In genomic region chr2:222869252-222869560, GRCh38 we compare ENCODE assay signal across 32 cellular contexts. TPM values are rescaled to one million over a fixed set of nuclear protein-coding genes. Genes with fewer than 3 reads are reported as not detected.
DNase-seq lines count a peak whose midpoint lies in the region; ATAC-seq and TF ChIP-seq lines count a peak whose summit lies in the region.
"Had no signal": no experiment of that assay in that cellular context is flagged by ENCODE, and none has a peak within 500 bp of the region (broad histone marks: within the 10 kb centered on the region; RNA-seq: fewer than 3 reads in every experiment).

No MANE protein-coding gene starts in this region.

- no peak overlapping the region for H2BK5ac ChIP-seq in trophoblast cell (ENCODE audit: low read depth, low read length, poor library complexity)

- no peaks in the 10 kb centered on the region for H3K27me3 ChIP-seq in trophoblast cell (ENCODE audit: insufficient read depth, low read length)
- H3K27me3 ChIP-seq in ascending aorta, result no peaks in the 10 kb centered on the region
- no peaks in the 10 kb centered on the region for H3K27me3 ChIP-seq in CD8-positive, alpha-beta T cell (ENCODE audit: insufficient read depth, low read length)
- H3K27me3 ChIP-seq: gastroesophageal sphincter, MG63 had no signal

- no peak overlapping the region for H2AFZ ChIP-seq in trophoblast cell (ENCODE audit: insufficient read depth, low read length, poor library complexity)

- no peak for TF ChIP-seq CTCF in ascending aorta (IDR thresholded peaks at IDR 0.05)
- no peak for TF ChIP-seq CTCF in CD8-positive, alpha-beta T cell (IDR thresholded peaks at IDR 0.05)

- H3K27ac ChIP-seq in trophoblast cell (ENCODE audit: low read depth, low read length), result no peak overlapping the region
- no peak overlapping the region for H3K27ac ChIP-seq in ascending aorta
- no peak overlapping the region for H3K27ac ChIP-seq in CD8-positive, alpha-beta T cell (ENCODE audit: low read depth, low read length)
- H3K27ac ChIP-seq: C4-2B, gastroesophageal sphincter, VCaP had no signal

- H3K36me3 Mint-ChIP-seq in CD8-positive, alpha-beta T cell, result no peaks in the 10 kb centered on the region
- H3K36me3 Mint-ChIP-seq: activated naive CD4-positive, alpha-beta T cell treated with anti-CD3 and anti-CD28 coated beads, Interleukin-2, amount 50 U/mL, for 72 hours; natural killer cell treated with Interleukin-12 subunit alpha and Interleukin-12 subunit beta and Interleukin-15 and Interleukin-18, amount 100 ng/mL, for 72 hours; stimulated activated memory B cell treated with anti-CD40 and anti-IgM and Interleukin-4, amounts not matched to agents 10 μg/mL and 1 μg/mL and 100 μg/mL, for 72 hours; type B pancreatic cell had no signal

- H3K36me3 ChIP-seq in trophoblast cell (ENCODE audit: control insufficient read depth in 1 of 2, insufficient read depth in 2 of 2, low read length in 2 of 2), result no peaks in the 10 kb centered on the region
- no peaks in the 10 kb centered on the region for H3K36me3 ChIP-seq in ascending aorta
- no peaks in the 10 kb centered on the region for H3K36me3 ChIP-seq in CD8-positive, alpha-beta T cell (ENCODE audit: insufficient read depth, low read length)
- H3K36me3 ChIP-seq: gastroesophageal sphincter, MG63 had no signal

- H3K4me3 Mint-ChIP-seq in CD8-positive, alpha-beta T cell, result no peak overlapping the region
- H3K4me3 Mint-ChIP-seq: natural killer cell treated with Interleukin-12 subunit alpha and Interleukin-12 subunit beta and Interleukin-15 and Interleukin-18, amount 100 ng/mL, for 72 hours; stimulated activated memory B cell treated with anti-CD40 and anti-IgM and Interleukin-4, amounts not matched to agents 10 μg/mL and 1 μg/mL and 100 μg/mL, for 72 hours; type B pancreatic cell had no signal

- intact Hi-C loops in ascending aorta (cut with DNase I), result no loop called here
- intact Hi-C loops in CD8-positive, alpha-beta T cell (cut with DNase I, micrococcal nuclease), result loop anchor here in 1 of 2 experiments (10.0 kb wide), 1 partner anchor 1086 kb away; the partner anchor contains the start of gene MRPL44

- POLR2A ChIA-PET in CD8-positive, alpha-beta T cell (lab: Charles Lee), result no interaction called here

- H3K4me3 ChIP-seq in trophoblast cell (ENCODE audit: low read depth, low read length) (no peak overlapping the region), ascending aorta (no peak overlapping the region)
- no peak overlapping the region for H3K4me3 ChIP-seq in CD8-positive, alpha-beta T cell (ENCODE audit: low read depth, low read length)
- H3K4me3 ChIP-seq: gastroesophageal sphincter, lung, MG63, mucosa of descending colon had no signal

- no peak overlapping the region for H2BK12ac ChIP-seq in trophoblast cell (ENCODE audit: low read length)

- peaks cover 3 to 12% of the 10 kb centered on the region in 2 experiments for H3K4me1 ChIP-seq in trophoblast cell (ENCODE audit: control insufficient read depth in 1 of 2, insufficient read depth in 2 of 2, low read length in 2 of 2)
- peaks cover 5 to 53% of the 10 kb centered on the region in 2 donors for H3K4me1 ChIP-seq in ascending aorta
- peaks cover 16% of the 10 kb centered on the region for H3K4me1 ChIP-seq in CD8-positive, alpha-beta T cell (ENCODE audit: insufficient read depth, low read length)

- H3K23ac ChIP-seq in trophoblast cell (ENCODE audit: low read length), result no peak overlapping the region

- CTCF ChIA-PET in CD8-positive, alpha-beta T cell (lab: Charles Lee), result no interaction called here

- peak overlapping the region; percentile 95 for H3K4ac ChIP-seq in trophoblast cell (ENCODE audit: low read depth, low read length)

- no peak overlapping the region for H2AK5ac ChIP-seq in trophoblast cell (ENCODE audit: low read length)

- no peaks in the 10 kb centered on the region for H3K27me3 Mint-ChIP-seq in CD8-positive, alpha-beta T cell (ENCODE audit: low read depth)
- H3K27me3 Mint-ChIP-seq: natural killer cell treated with Interleukin-12 subunit alpha and Interleukin-12 subunit beta and Interleukin-15 and Interleukin-18, amount 100 ng/mL, for 72 hours; stimulated activated memory B cell treated with anti-CD40 and anti-IgM and Interleukin-4, amounts not matched to agents 10 μg/mL and 1 μg/mL and 100 μg/mL, for 72 hours; type B pancreatic cell had no signal

- peaks cover 22% of the 10 kb centered on the region for H3K4me1 Mint-ChIP-seq in CD8-positive, alpha-beta T cell (ENCODE audit: low read depth)

- no peaks in the 10 kb centered on the region for H3K9me3 Mint-ChIP-seq in CD8-positive, alpha-beta T cell
- H3K9me3 Mint-ChIP-seq: activated naive CD4-positive, alpha-beta T cell treated with anti-CD3 and anti-CD28 coated beads, Interleukin-2, amount 50 U/mL, for 72 hours; natural killer cell treated with Interleukin-12 subunit alpha and Interleukin-12 subunit beta and Interleukin-15 and Interleukin-18, amount 100 ng/mL, for 72 hours; stimulated activated memory B cell treated with anti-CD40 and anti-IgM and Interleukin-4, amounts not matched to agents 10 μg/mL and 1 μg/mL and 100 μg/mL, for 72 hours; type B pancreatic cell had no signal

- no peak overlapping the region for H2BK120ac ChIP-seq in trophoblast cell (ENCODE audit: insufficient read depth, low read length, poor library complexity)

- no peak overlapping the region for H3K18ac ChIP-seq in trophoblast cell (ENCODE audit: low read length)

- H3K9me3 ChIP-seq in trophoblast cell (ENCODE audit: insufficient read depth, low read depth, low read length) (no peaks in the 10 kb centered on the region), ascending aorta (no peaks in the 10 kb centered on the region)
- no peaks in the 10 kb centered on the region for H3K9me3 ChIP-seq in CD8-positive, alpha-beta T cell (ENCODE audit: low read length)
- H3K9me3 ChIP-seq: gastroesophageal sphincter, MG63, mucosa of descending colon had no signal

- DNase-seq in GF-D8 (lab: John Stamatoyannopoulos, UW) (peak; percentile 46), MV-4-11 (lab: John Stamatoyannopoulos, UW) (peak; percentile 74), SIG-M5 treated with dmso at 0.1 percent for 504 hours (lab: John Stamatoyannopoulos, UW; ENCODE audit: unreplicated experiment) (peak; percentile 86), trophoblast cell (no peak), ascending aorta (ENCODE audit: low spot score in 2 of 2) (no peak), NCI-H187 treated with DMSO at 0.1 percent for 48 hours (lab: John Stamatoyannopoulos, UW) (no peak)
- DNase-seq in CD8-positive, alpha-beta T cell, result no peak
- DNase-seq: activated CD4-positive, alpha-beta T cell treated with anti-CD3 and anti-CD28 coated beads for 4 hours; activated CD8-positive, alpha-beta memory T cell treated with anti-CD3 and anti-CD28 coated beads for 24 hours; activated effector memory CD4-positive, alpha-beta T cell treated with Interleukin-2 at 50 U/mL for 16 hours; activated T-cell treated with anti-CD3 and anti-CD28 coated beads, Interleukin-2, amount 50 U/mL, for 1 hour; anterior cingulate cortex; Calu3; DMS79; left cardiac atrium; MG63; mucosa of descending colon; NCI-H146; NCI-H446 treated with DMSO at 0.1 percent for 48 hours; NCI-H774; PC-3; substantia nigra had no signal

- H3K79me2 ChIP-seq in trophoblast cell (ENCODE audit: control insufficient read depth, insufficient read depth, low read length, poor library complexity), result peaks cover 12% of the 10 kb centered on the region

- H4K12ac ChIP-seq in trophoblast cell (ENCODE audit: low read depth, low read length), result no peak overlapping the region

- ATAC-seq in HG03460 (IDR thresholded peaks at IDR 0.05; ENCODE audit: unreplicated experiment), result no peak
- ATAC-seq in CD8-positive, alpha-beta T cell, result no peak
- ATAC-seq: activated naive CD4-positive, alpha-beta T cell treated with anti-CD3 and anti-CD28 coated beads, Interleukin-2, amount 50 U/mL, for 72 hours; gastroesophageal sphincter; left cardiac atrium; mucosa of descending colon; natural killer cell treated with Interleukin-12 subunit alpha and Interleukin-12 subunit beta and Interleukin-15 and Interleukin-18, amount 100 ng/mL, for 72 hours; PC-3; SK-N-SH treated with all-trans-retinoic acid at 6 μM for 48 hours; stimulated activated memory B cell treated with anti-CD40 and anti-IgM and Interleukin-4, amounts not matched to agents 10 μg/mL and 1 μg/mL and 100 μg/mL, for 72 hours had no signal

- H3K27ac Mint-ChIP-seq in CD8-positive, alpha-beta T cell, result no peak overlapping the region
- H3K27ac Mint-ChIP-seq: activated naive CD4-positive, alpha-beta T cell treated with anti-CD3 and anti-CD28 coated beads, Interleukin-2, amount 50 U/mL, for 72 hours; natural killer cell treated with Interleukin-12 subunit alpha and Interleukin-12 subunit beta and Interleukin-15 and Interleukin-18, amount 100 ng/mL, for 72 hours; stimulated activated memory B cell treated with anti-CD40 and anti-IgM and Interleukin-4, amounts not matched to agents 10 μg/mL and 1 μg/mL and 100 μg/mL, for 72 hours; type B pancreatic cell had no signal

- H3K14ac ChIP-seq in trophoblast cell (ENCODE audit: low read length), result no peak overlapping the region

- no peak overlapping the region for H4K8ac ChIP-seq in trophoblast cell (ENCODE audit: low read depth, low read length)

- no peak overlapping the region for H3K4me2 ChIP-seq in trophoblast cell (ENCODE audit: low read length)

- no peak overlapping the region for H3K9ac ChIP-seq in trophoblast cell (ENCODE audit: low read length)

- no peak overlapping the region for H4K91ac ChIP-seq in trophoblast cell (ENCODE audit: low read depth, low read length)

- H3K79me1 ChIP-seq in trophoblast cell (ENCODE audit: low read length), result no peaks in the 10 kb centered on the region

RNA-seq across cellular contexts. Expression of gene ACSL3, which starts 8.4 kb away (rescaled TPM):
- 119 and 124 TPM in 2 replicates for polyA plus RNA-seq in trophoblast cell (2013)
- total RNA-seq in ascending aorta, result 48.9 TPM
- 10 to 100 TPM; 89.5 to 97.6 TPM for total RNA-seq in CD8-positive, alpha-beta T cell

Comparison
In these comparisons a context has a peak if more than half of its experiments do, and no peak if none do; other contexts are left out.
1. DNase-seq: peak in GF-D8 (single experiment), MV-4-11 (single experiment) and SIG-M5 treated with dmso at 0.1 percent for 504 hours (single experiment); none in trophoblast cell (0 of 2), ascending aorta (0 of 2), CD8-positive, alpha-beta T cell (0 of 7) and NCI-H187 treated with DMSO at 0.1 percent for 48 hours (single experiment).